Comparison of ENCODE assay signal across 8 cellular contexts in genomic region chr15:73683624-73684536, GRCh38. TPM values are rescaled to one million over a fixed set of nuclear protein-coding genes. Genes with fewer than 3 reads are reported as not detected.
A peak's percentile ranks its signal among the peaks of the same experiment; 100 is the strongest.
DNase-seq lines count a peak whose midpoint lies in the region; ATAC-seq and TF ChIP-seq lines count a peak whose summit lies in the region.

TSS of gene CD276 (plus strand) at chr15:73684383. CDS start at chr15:73699640, 15,257 bp downstream.

- no peak within 1 kb of the TSS for H3K27ac ChIP-seq in CD4-positive, alpha-beta memory T cell (ENCODE audit: low read depth, low read length)
- peak within 1 kb of the TSS; percentile 88 for H3K27ac ChIP-seq in HEK293 (ENCODE audit: extremely low read depth, low read depth, low read length)
- H3K27ac ChIP-seq in effector memory CD4-positive, alpha-beta T cell (ENCODE audit: insufficient read depth, low read length, poor library complexity, severe bottlenecking) = no peak within 1 kb of the TSS
- peak within 1 kb of the TSS; percentile 75 to 81 for H3K27ac ChIP-seq in liver (ENCODE audit: low read depth in 1 of 2, low read length in 2 of 2)

- no peak within 1 kb of the TSS for H3K27ac Mint-ChIP-seq in CD4-positive, alpha-beta memory T cell

- peaks cover 22 to 50% of the 10 kb centered on the region in 2 donors for H3K27me3 Mint-ChIP-seq in CD4-positive, alpha-beta memory T cell

- WGBS in liver = 1% methylated on average over 68 of the region's 68 CpGs

- DNase-seq in CD4-positive, alpha-beta memory T cell = peak in 1 of 5 donors; percentile 5
- DNase-seq in SW 1271 (lab: John Stamatoyannopoulos, UW) (peak; percentile 37 to 80), NCI-H524 treated with DMSO at 0.1 percent for 48 hours (lab: John Stamatoyannopoulos, UW) (no peak)
- no peak for DNase-seq in effector memory CD4-positive, alpha-beta T cell
- DNase-seq in stimulated activated naive CD8-positive, alpha-beta T cell treated with anti-CD3 and anti-CD28 coated beads, Interleukin-15, Interleukin-2, amounts not matched to agents 100 U/mL and 50 U/mL, for 24 hours = peak; percentile 29

- POLR2A ChIA-PET in CD4-positive, alpha-beta memory T cell (lab: Charles Lee; ENCODE audit: partially characterized antibody) = interaction anchor here (1.4 kb wide), 1 partner anchor 13 kb away, joined by 5 read pairs; no protein-coding TSS in a partner anchor
- POLR2A ChIA-PET in HEK293 (lab: Yijun Ruan, JAX) = interaction anchor here (0.7 to 2.9 kb wide), 7 partner anchors 11 to 69 kb away, joined by 3 to 18 read pairs (median 5); partner anchors contain the start of genes INSYN1 and NPTN

- peak within 1 kb of the TSS; percentile 34 to 54 for H3K9ac ChIP-seq in liver (ENCODE audit: low read depth in 1 of 2, low read length in 2 of 2)

- CTCF ChIA-PET in CD4-positive, alpha-beta memory T cell (lab: Charles Lee; ENCODE audit: partially characterized antibody) = interaction anchor here (0.6 to 14.6 kb wide), 4 partner anchors 8 to 50 kb away, joined by 3 to 367 read pairs (median 4); no protein-coding TSS in a partner anchor
- CTCF ChIA-PET in HEK293 (lab: Yijun Ruan, JAX) = interaction anchor here (0.6 to 14.1 kb wide), 12 partner anchors 12 to 462 kb away, joined by 3 to 261 read pairs (median 4); partner anchors contain the start of gene NPTN

- ATAC-seq in stimulated activated naive CD8-positive, alpha-beta T cell treated with anti-CD3 and anti-CD28 coated beads, Interleukin-15, Interleukin-2, amounts not matched to agents 100 U/mL and 50 U/mL, for 24 hours = peak; percentile 37
- ATAC-seq in GM21423 (IDR thresholded peaks at IDR 0.05; ENCODE audit: unreplicated experiment) = no peak

- no peaks in the 10 kb centered on the region for H3K36me3 ChIP-seq in CD4-positive, alpha-beta memory T cell (ENCODE audit: insufficient read depth, low read length)
- H3K36me3 ChIP-seq in HEK293 (ENCODE audit: control insufficient read depth in 2 of 2, insufficient read depth in 1 of 2, low read length in 2 of 2) = no peaks in the 10 kb centered on the region
- no peaks in the 10 kb centered on the region for H3K36me3 ChIP-seq in effector memory CD4-positive, alpha-beta T cell (ENCODE audit: control insufficient read depth, insufficient read depth, low read length)
- no peaks in the 10 kb centered on the region for H3K36me3 ChIP-seq in liver (ENCODE audit: control insufficient read depth in 4 of 4, insufficient read depth in 3 of 4, low read depth in 1 of 4, low read length in 3 of 4)

- peak within 1 kb of the TSS; percentile 33 to 78 (median 70) for H3K4me3 Mint-ChIP-seq in CD4-positive, alpha-beta memory T cell

- H3K36me3 Mint-ChIP-seq in CD4-positive, alpha-beta memory T cell = no peaks in the 10 kb centered on the region

- intact Hi-C loops in CD4-positive, alpha-beta memory T cell (cut with micrococcal nuclease) = no loop called here

- H3K4me1 Mint-ChIP-seq in CD4-positive, alpha-beta memory T cell = peaks cover 2 to 27% (median 11%) of the 10 kb centered on the region in 4 donors

- H3K9me3 Mint-ChIP-seq in CD4-positive, alpha-beta memory T cell = no peaks in the 10 kb centered on the region

- peaks cover 13% of the 10 kb centered on the region for H3K4me1 ChIP-seq in CD4-positive, alpha-beta memory T cell (ENCODE audit: insufficient read depth, low read length)
- H3K4me1 ChIP-seq in HEK293 (ENCODE audit: control insufficient read depth, insufficient read depth, low read length) (peaks cover 19% of the 10 kb centered on the region), liver (ENCODE audit: control insufficient read depth in 4 of 4, insufficient read depth in 4 of 4, low read length in 3 of 4) (peaks cover 8 to 27% (median 17%) of the 10 kb centered on the region in 4 donors)
- peaks cover 9% of the 10 kb centered on the region for H3K4me1 ChIP-seq in effector memory CD4-positive, alpha-beta T cell (ENCODE audit: control insufficient read depth, insufficient read depth, low read length, poor library complexity, severe bottlenecking)

- peak in 1 of 2 donors; percentile 37 for TF ChIP-seq RAD21 in liver (IDR thresholded peaks at IDR 0.05)

- no peak within 1 kb of the TSS for H3K4me3 ChIP-seq in CD4-positive, alpha-beta memory T cell (ENCODE audit: low read length in 2 of 2)
- H3K4me3 ChIP-seq in HEK293 (ENCODE audit: low read depth, low read length) (peak within 1 kb of the TSS; percentile 76), liver (ENCODE audit: low read depth in 1 of 3, low read length in 3 of 3) (peak within 1 kb of the TSS; percentile 11 to 86 (median 86))
- H3K4me3 ChIP-seq in effector memory CD4-positive, alpha-beta T cell (ENCODE audit: insufficient read depth, low read depth, low read length, poor library complexity, severe bottlenecking) = peak within 1 kb of the TSS; percentile 39

- TF ChIP-seq CTCF in HEK293 (tag by site-specific recombination; IDR thresholded peaks at IDR 0.05) (peak; percentile 80), liver (IDR thresholded peaks at IDR 0.05; ENCODE audit: low read depth, low read length, missing input control) (peak; percentile 12)

- peaks cover 31% of the 10 kb centered on the region for H3K27me3 ChIP-seq in CD4-positive, alpha-beta memory T cell (ENCODE audit: insufficient read depth, low read length)
- peaks cover 46% of the 10 kb centered on the region for H3K27me3 ChIP-seq in effector memory CD4-positive, alpha-beta T cell (replicated peaks; ENCODE audit: control insufficient read depth, insufficient read depth, low read length, poor library complexity, severe bottlenecking)
- H3K27me3 ChIP-seq in liver (ENCODE audit: control insufficient read depth in 4 of 4, insufficient read depth in 4 of 4, low read length in 3 of 4) = no peaks in the 10 kb centered on the region

- no peaks in the 10 kb centered on the region for H3K9me3 ChIP-seq in CD4-positive, alpha-beta memory T cell (ENCODE audit: control insufficient read depth in 1 of 2, low read length in 2 of 2)
- H3K9me3 ChIP-seq in HEK293 (ENCODE audit: control insufficient read depth, insufficient read depth, low read depth, low read length) (no peaks in the 10 kb centered on the region), liver (ENCODE audit: control insufficient read depth in 4 of 4, low read length in 3 of 4) (no peaks in the 10 kb centered on the region)
- H3K9me3 ChIP-seq in effector memory CD4-positive, alpha-beta T cell (ENCODE audit: control insufficient read depth, low read length) = no peaks in the 10 kb centered on the region

TF ChIP-seq in HEK293, 187 proteins besides CTCF, POLR2A, EP300 and RAD21 (continues in another document):
- peak; percentile 97 for TF ChIP-seq ZFHX2 (tag by site-specific recombination; conservative IDR thresholded peaks at IDR 0.05)
- 0 out of 2 replicates have a peak, but pooled peaks have one; percentile 13 for TF ChIP-seq TRIM28 (IDR thresholded peaks at IDR 0.05; ENCODE audit: borderline replicate concordance, low read length)
- TF ChIP-seq ZNF132 (tag by site-specific recombination; IDR thresholded peaks at IDR 0.05; ENCODE audit: borderline replicate concordance) = no peak
- 0 out of 2 replicates have a peak, but pooled peaks have one; percentile 6 for TF ChIP-seq YY1 (tag by site-specific recombination; IDR thresholded peaks at IDR 0.05)
- TF ChIP-seq ZBTB44 (tag by site-specific recombination; IDR thresholded peaks at IDR 0.05) = no peak
- no peak for TF ChIP-seq ZNF223 (tag by site-specific recombination; IDR thresholded peaks at IDR 0.05)

TF ChIP-seq in liver, 16 proteins besides CTCF, POLR2A, EP300 and RAD21 (continues in another document):
- TF ChIP-seq RXRA (IDR thresholded peaks at IDR 0.05) (peak; percentile 35 to 83), JUND (IDR thresholded peaks at IDR 0.05) (no peak), FOXA2 (IDR thresholded peaks at IDR 0.05) (no peak), GABPA (IDR thresholded peaks at IDR 0.05 in 1 of 2, conservative IDR thresholded peaks at IDR 0.05 in 1 of 2) (no peak), SP1 (IDR thresholded peaks at IDR 0.05) (peak; percentile 68), REST (IDR thresholded peaks at IDR 0.05) (no peak), NR2F2 (IDR thresholded peaks at IDR 0.05) (no peak), ATF3 (IDR thresholded peaks at IDR 0.05) (no peak), FOXA1 (IDR thresholded peaks at IDR 0.05) (no peak), HNF4G (IDR thresholded peaks at IDR 0.05) (peak; percentile 5), YY1 (IDR thresholded peaks at IDR 0.05) (peak; percentile 10), TAF1 (conservative IDR thresholded peaks at IDR 0.05) (no peak), EGR1 (IDR thresholded peaks at IDR 0.05; ENCODE audit: low read depth in 2 of 2) (peak in 1 of 2 donors; percentile 46), HNF4A (conservative IDR thresholded peaks at IDR 0.05) (peak; percentile 45 to 64)

RNA-seq across cellular contexts. Expression of gene CD276, which starts in this region (rescaled TPM):
- total RNA-seq in CD4-positive, alpha-beta memory T cell = 1 to 10 TPM; 2.6 to 2.9 TPM
- not detected for polyA plus RNA-seq in CD4-positive, alpha-beta memory T cell
- total RNA-seq in liver = 10 to 100 TPM; 19.7 to 30.4 TPM
- 10 to 100 TPM; 12.9 to 37.9 TPM for polyA plus RNA-seq in liver

Comparison
In these comparisons a context has a peak if more than half of its experiments do, and no peak if none do; other contexts are left out.
1. RNA of gene CD276 (total RNA-seq): 19.7 to 30.4 TPM in liver; 2.6 to 2.9 TPM in CD4-positive, alpha-beta memory T cell; every median in the first group is over 4 times any median in the second.
2. RNA of gene CD276 (polyA plus RNA-seq): 12.9 to 37.9 TPM in liver; not detected in CD4-positive, alpha-beta memory T cell; every median in the first group is over 10 times any median in the second.
3. DNase-seq: peak in SW 1271 (2 of 2) and stimulated activated naive CD8-positive, alpha-beta T cell treated with anti-CD3 and anti-CD28 coated beads, Interleukin-15, Interleukin-2, amounts not matched to agents 100 U/mL and 50 U/mL, for 24 hours (single experiment); none in effector memory CD4-positive, alpha-beta T cell (0 of 3) and NCI-H524 treated with DMSO at 0.1 percent for 48 hours (single experiment).
4. H3K27ac ChIP-seq: peak in HEK293 (single experiment) and liver (2 of 2); none in CD4-positive, alpha-beta memory T cell (single experiment) and effector memory CD4-positive, alpha-beta T cell (single experiment).
5. H3K4me3 ChIP-seq: peak in HEK293 (single experiment), effector memory CD4-positive, alpha-beta T cell (single experiment) and liver (3 of 3); none in CD4-positive, alpha-beta memory T cell (0 of 2).